Comparison of ENCODE assay signal across 22 cellular contexts in genomic region chr16:73248316-73248715, GRCh38.
A peak's percentile ranks its signal among the peaks of the same experiment; 100 is the strongest.
DNase-seq lines count a peak whose midpoint lies in the region; ATAC-seq, FAIRE-seq and TF ChIP-seq lines count a peak whose summit lies in the region.
"Had no signal": no experiment of that assay in that cellular context is flagged by ENCODE, and none has a peak within 500 bp of the region (broad histone marks: within the 10 kb centered on the region; RNA-seq: fewer than 3 reads in every experiment).

No MANE protein-coding gene starts in this region.

- H3K4me2 ChIP-seq in HepG2 (ENCODE audit: low read depth, low read length) = no peak overlapping the region
- H3K4me2 ChIP-seq: A549; BLaER1 treated with 17β-estradiol and CSF1 and Interleukin-3, amounts not matched to agents 10 nM and 100 nM had no signal

- no peaks in the 10 kb centered on the region for H3K4me1 ChIP-seq in HepG2 (ENCODE audit: insufficient read depth, low read length)
- H3K4me1 ChIP-seq in right lobe of liver = no peaks in the 10 kb centered on the region
- H3K4me1 ChIP-seq in naive thymus-derived CD4-positive, alpha-beta T cell (ENCODE audit: control insufficient read depth in 2 of 2, insufficient read depth in 2 of 2, low read length in 2 of 2) = no peaks in the 10 kb centered on the region
- H3K4me1 ChIP-seq: A549; BLaER1 treated with 17β-estradiol and CSF1 and Interleukin-3, amounts not matched to agents 10 nM and 100 nM; Caco-2 had no signal

- TF ChIP-seq POLR2A in HepG2 (IDR thresholded peaks at IDR 0.05; ENCODE audit: insufficient read depth in 1 of 2, low read depth in 2 of 2, low read length in 2 of 2) = no peak
- no peak for TF ChIP-seq POLR2A in right lobe of liver (IDR thresholded peaks at IDR 0.05)

- H3K27ac Mint-ChIP-seq in naive thymus-derived CD4-positive, alpha-beta T cell = no peak overlapping the region
- H3K27ac Mint-ChIP-seq: B cell; CD4-positive, alpha-beta T cell; CD8-positive, alpha-beta T cell had no signal

- no peak overlapping the region for H2AFZ ChIP-seq in HepG2 (ENCODE audit: low read length)

- no peak for TF ChIP-seq RAD21 in HepG2 (CRISPR knock-in tag; IDR thresholded peaks at IDR 0.05)

- ATAC-seq in HepG2 = no peak
- ATAC-seq in right lobe of liver = no peak
- peak; percentile 14 for ATAC-seq in naive thymus-derived CD4-positive, alpha-beta T cell
- ATAC-seq in HG02798 (IDR thresholded peaks at IDR 0.05; ENCODE audit: poor library complexity, unreplicated experiment) = no peak
- ATAC-seq: A549; CD8-positive, alpha-beta T cell had no signal

- H3K36me3 ChIP-seq in HepG2 (replicated peaks in 1 of 2; ENCODE audit: control insufficient read depth in 1 of 2, insufficient read depth in 2 of 2, low read length in 2 of 2) (no peaks in the 10 kb centered on the region), right lobe of liver (no peaks in the 10 kb centered on the region)
- no peaks in the 10 kb centered on the region for H3K36me3 ChIP-seq in naive thymus-derived CD4-positive, alpha-beta T cell (ENCODE audit: control insufficient read depth in 2 of 3, insufficient read depth in 3 of 3, low read length in 3 of 3)
- H3K36me3 ChIP-seq: BLaER1 treated with 17β-estradiol and CSF1 and Interleukin-3, amounts not matched to agents 10 nM and 100 nM had no signal

- H3K4me3 Mint-ChIP-seq in naive thymus-derived CD4-positive, alpha-beta T cell = no peak overlapping the region
- H3K4me3 Mint-ChIP-seq: B cell; CD4-positive, alpha-beta T cell; CD8-positive, alpha-beta T cell had no signal

- FAIRE-seq in HepG2 (lab: Jason Lieb, UNC) (no peak), urothelium cell line (lab: Jason Lieb, UNC) (peak; percentile 85)
- FAIRE-seq: A549, D721Med, G401.6, GM12891, GM19239 had no signal

- H3K9me3 ChIP-seq in HepG2 (ENCODE audit: low read length) (no peaks in the 10 kb centered on the region), right lobe of liver (no peaks in the 10 kb centered on the region)
- no peaks in the 10 kb centered on the region for H3K9me3 ChIP-seq in naive thymus-derived CD4-positive, alpha-beta T cell (ENCODE audit: control insufficient read depth in 2 of 3, low read length in 3 of 3)
- H3K9me3 ChIP-seq: A549 had no signal

- H3K4me3 ChIP-seq in HepG2 (replicated peaks in 1 of 3; ENCODE audit: insufficient read depth in 1 of 3, low read depth in 2 of 3, low read length in 3 of 3) = no peak overlapping the region
- no peak overlapping the region for H3K4me3 ChIP-seq in right lobe of liver
- no peak overlapping the region for H3K4me3 ChIP-seq in naive thymus-derived CD4-positive, alpha-beta T cell (ENCODE audit: low read length)
- H3K4me3 ChIP-seq: A549; BLaER1 treated with 17β-estradiol and CSF1 and Interleukin-3, amounts not matched to agents 10 nM and 100 nM had no signal

- TF ChIP-seq CTCF in HepG2 (CRISPR knock-in tag; IDR thresholded peaks at IDR 0.05) (no peak), right lobe of liver (IDR thresholded peaks at IDR 0.05) (no peak)

- intact Hi-C loops in HepG2 (cut with micrococcal nuclease; ENCODE audit: unreplicated experiment) = no loop called here
- intact Hi-C loops in right lobe of liver (cut with DNase I) = no loop called here
- intact Hi-C loops in naive thymus-derived CD4-positive, alpha-beta T cell (cut with micrococcal nuclease) = no loop called here

- POLR2A ChIA-PET in HepG2 (lab: Yijun Ruan, JAX) = no interaction called here
- POLR2A ChIA-PET in naive thymus-derived CD4-positive, alpha-beta T cell (lab: Charles Lee) = no interaction called here

- no peak overlapping the region for H3K27ac ChIP-seq in HepG2 (ENCODE audit: extremely low read length, insufficient read depth, low read length)
- no peak overlapping the region for H3K27ac ChIP-seq in right lobe of liver
- H3K27ac ChIP-seq in naive thymus-derived CD4-positive, alpha-beta T cell (ENCODE audit: low read depth, low read length) = no peak overlapping the region
- H3K27ac ChIP-seq: 22Rv1; A549; BLaER1 treated with 17β-estradiol and CSF1 and Interleukin-3, amounts not matched to agents 10 nM and 100 nM; C4-2B had no signal

- no peaks in the 10 kb centered on the region for H4K20me1 ChIP-seq in HepG2 (ENCODE audit: insufficient read depth, low read length)
- H4K20me1 ChIP-seq: BLaER1 treated with 17β-estradiol and CSF1 and Interleukin-3, amounts not matched to agents 10 nM and 100 nM had no signal

- no TSS peak for BruUV-seq in HepG2 (replicated peaks; lab: Mats Ljungman, UMichigan)

- in situ Hi-C loops in HepG2 (cut with HindIII; ENCODE audit: extremely low pct_ligation_motif_present, low pct_unique_long_range_greater_than_20kb) = no loop called here

- H3K36me3 Mint-ChIP-seq in naive thymus-derived CD4-positive, alpha-beta T cell = no peaks in the 10 kb centered on the region
- H3K36me3 Mint-ChIP-seq: CD8-positive, alpha-beta T cell had no signal

- H3K27me3 ChIP-seq in HepG2 (ENCODE audit: control insufficient read depth in 1 of 2, insufficient read depth in 2 of 2, low read length in 2 of 2) (no peaks in the 10 kb centered on the region), right lobe of liver (no peaks in the 10 kb centered on the region)
- no peaks in the 10 kb centered on the region for H3K27me3 ChIP-seq in naive thymus-derived CD4-positive, alpha-beta T cell (ENCODE audit: control insufficient read depth in 2 of 2, insufficient read depth in 2 of 2, low read length in 2 of 2)
- H3K27me3 ChIP-seq: BLaER1 treated with 17β-estradiol and CSF1 and Interleukin-3, amounts not matched to agents 10 nM and 100 nM had no signal

- WGBS in HepG2 (ENCODE audit: low lambda C conversion rate) = 6% methylated on average over 4 of the region's 4 CpGs
- 80% methylated on average over 4 of the region's 4 CpGs for WGBS in right lobe of liver (ENCODE audit: insufficient coverage, low coverage, low lambda C conversion rate, missing lambda C conversion rate)

- no peaks in the 10 kb centered on the region for H3K79me2 ChIP-seq in HepG2 (ENCODE audit: insufficient read depth, low read length)

- H3K27me3 Mint-ChIP-seq in naive thymus-derived CD4-positive, alpha-beta T cell = peaks cover 0 to 5% (median 0%) of the 10 kb centered on the region in 5 donors
- H3K27me3 Mint-ChIP-seq: B cell; CD4-positive, alpha-beta T cell had no signal

- H3K9ac ChIP-seq in HepG2 (ENCODE audit: insufficient read depth, low read depth, low read length) = no peak overlapping the region
- H3K9ac ChIP-seq: BLaER1 treated with 17β-estradiol and CSF1 and Interleukin-3, amounts not matched to agents 10 nM and 100 nM had no signal

- DNase-seq in HepG2 (ENCODE audit: low spot score) (no peak), right lobe of liver (no peak), urothelium cell line (ENCODE audit: low spot score) (no peak)
- no peak for DNase-seq in naive thymus-derived CD4-positive, alpha-beta T cell
- no peak for DNase-seq in effector CD4-positive, alpha-beta T cell
- DNase-seq: AML-193; Caco-2; Calu3; CD4-positive, alpha-beta T cell; CD8-positive, alpha-beta T cell; DMS79 treated with DMSO at 0.1 percent for 48 hours; GF-D8 had no signal

- TF ChIP-seq EP300 in HepG2 (IDR thresholded peaks at IDR 0.05; ENCODE audit: low read depth in 2 of 2, low read length in 2 of 2) (no peak), HepG2 (CRISPR knock-in tag; IDR thresholded peaks at IDR 0.05; ENCODE audit: borderline replicate concordance) (no peak)

- H3K9me3 Mint-ChIP-seq in naive thymus-derived CD4-positive, alpha-beta T cell = peaks cover 0 to 2% (median 0%) of the 10 kb centered on the region in 11 donors
- H3K9me3 Mint-ChIP-seq: CD4-positive, alpha-beta T cell; CD8-positive, alpha-beta T cell had no signal

- CTCF ChIA-PET in HepG2 (lab: Yijun Ruan, JAX; ENCODE audit: low intra/inter-chr PET ratio, low total read pairs) = no interaction called here
- CTCF ChIA-PET in naive thymus-derived CD4-positive, alpha-beta T cell (lab: Charles Lee) = no interaction called here

- H3K4me1 Mint-ChIP-seq in naive thymus-derived CD4-positive, alpha-beta T cell = no peaks in the 10 kb centered on the region
- H3K4me1 Mint-ChIP-seq: B cell had no signal

TF ChIP-seq in HepG2, 621 proteins besides CTCF, POLR2A, EP300 and RAD21:
- TF ChIP-seq ZNF501 (CRISPR knock-in tag; IDR thresholded peaks at IDR 0.05) (no peak), ARNT (IDR thresholded peaks at IDR 0.05) (0 out of 2 replicates have a peak, but pooled peaks have one; percentile 36), MNT (IDR thresholded peaks at IDR 0.05) (peak; percentile 59), NBN (conservative IDR thresholded peaks at IDR 0.05) (0 out of 2 replicates have a peak, but pooled peaks have one; percentile 62)
TF ChIP-seq in HepG2: peak in this region for 3.
